1 cellular context compared by ENCODE assay signal in genomic region chr15:41019174-41019573, GRCh38.
TF ChIP-seq lines count a peak whose summit lies in the region.

No MANE protein-coding gene starts in this region.

TF ChIP-seq in GM23338, 12 proteins besides CTCF, POLR2A, EP300 and RAD21 (continued from another document):
- TF ChIP-seq ZNF462 (CRISPR knock-in tag; IDR thresholded peaks at IDR 0.05): no peak
- no peak for TF ChIP-seq ETS1 (IDR thresholded peaks at IDR 0.05)
- no peak for TF ChIP-seq JUNB (IDR thresholded peaks at IDR 0.05; ENCODE audit: unreplicated experiment)
- TF ChIP-seq, protein P1, sequence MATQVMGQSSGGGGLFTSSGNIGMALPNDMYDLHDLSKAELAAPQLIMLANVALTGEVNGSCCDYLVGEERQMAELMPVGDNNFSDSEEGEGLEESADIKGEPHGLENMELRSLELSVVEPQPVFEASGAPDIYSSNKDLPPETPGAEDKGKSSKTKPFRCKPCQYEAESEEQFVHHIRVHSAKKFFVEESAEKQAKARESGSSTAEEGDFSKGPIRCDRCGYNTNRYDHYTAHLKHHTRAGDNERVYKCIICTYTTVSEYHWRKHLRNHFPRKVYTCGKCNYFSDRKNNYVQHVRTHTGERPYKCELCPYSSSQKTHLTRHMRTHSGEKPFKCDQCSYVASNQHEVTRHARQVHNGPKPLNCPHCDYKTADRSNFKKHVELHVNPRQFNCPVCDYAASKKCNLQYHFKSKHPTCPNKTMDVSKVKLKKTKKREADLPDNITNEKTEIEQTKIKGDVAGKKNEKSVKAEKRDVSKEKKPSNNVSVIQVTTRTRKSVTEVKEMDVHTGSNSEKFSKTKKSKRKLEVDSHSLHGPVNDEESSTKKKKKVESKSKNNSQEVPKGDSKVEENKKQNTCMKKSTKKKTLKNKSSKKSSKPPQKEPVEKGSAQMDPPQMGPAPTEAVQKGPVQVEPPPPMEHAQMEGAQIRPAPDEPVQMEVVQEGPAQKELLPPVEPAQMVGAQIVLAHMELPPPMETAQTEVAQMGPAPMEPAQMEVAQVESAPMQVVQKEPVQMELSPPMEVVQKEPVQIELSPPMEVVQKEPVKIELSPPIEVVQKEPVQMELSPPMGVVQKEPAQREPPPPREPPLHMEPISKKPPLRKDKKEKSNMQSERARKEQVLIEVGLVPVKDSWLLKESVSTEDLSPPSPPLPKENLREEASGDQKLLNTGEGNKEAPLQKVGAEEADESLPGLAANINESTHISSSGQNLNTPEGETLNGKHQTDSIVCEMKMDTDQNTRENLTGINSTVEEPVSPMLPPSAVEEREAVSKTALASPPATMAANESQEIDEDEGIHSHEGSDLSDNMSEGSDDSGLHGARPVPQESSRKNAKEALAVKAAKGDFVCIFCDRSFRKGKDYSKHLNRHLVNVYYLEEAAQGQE (IDR thresholded peaks at IDR 0.05; ENCODE audit: unreplicated experiment): no peak
- no peak for TF ChIP-seq POLR2AphosphoS5 (IDR thresholded peaks at IDR 0.05; ENCODE audit: low read depth)
- no peak for TF ChIP-seq CREB1 (CRISPR knock-in tag; IDR thresholded peaks at IDR 0.05; ENCODE audit: low read depth)
- no peak for TF ChIP-seq STAT1 (IDR thresholded peaks at IDR 0.05; ENCODE audit: unreplicated experiment)
- TF ChIP-seq ZNF331 (CRISPR knock-in tag; IDR thresholded peaks at IDR 0.05; ENCODE audit: low read depth): no peak
- no peak for TF ChIP-seq ZNF114 (CRISPR knock-in tag; IDR thresholded peaks at IDR 0.05)
